1 cellular context compared by ENCODE assay signal in the genomic region with DNA sequence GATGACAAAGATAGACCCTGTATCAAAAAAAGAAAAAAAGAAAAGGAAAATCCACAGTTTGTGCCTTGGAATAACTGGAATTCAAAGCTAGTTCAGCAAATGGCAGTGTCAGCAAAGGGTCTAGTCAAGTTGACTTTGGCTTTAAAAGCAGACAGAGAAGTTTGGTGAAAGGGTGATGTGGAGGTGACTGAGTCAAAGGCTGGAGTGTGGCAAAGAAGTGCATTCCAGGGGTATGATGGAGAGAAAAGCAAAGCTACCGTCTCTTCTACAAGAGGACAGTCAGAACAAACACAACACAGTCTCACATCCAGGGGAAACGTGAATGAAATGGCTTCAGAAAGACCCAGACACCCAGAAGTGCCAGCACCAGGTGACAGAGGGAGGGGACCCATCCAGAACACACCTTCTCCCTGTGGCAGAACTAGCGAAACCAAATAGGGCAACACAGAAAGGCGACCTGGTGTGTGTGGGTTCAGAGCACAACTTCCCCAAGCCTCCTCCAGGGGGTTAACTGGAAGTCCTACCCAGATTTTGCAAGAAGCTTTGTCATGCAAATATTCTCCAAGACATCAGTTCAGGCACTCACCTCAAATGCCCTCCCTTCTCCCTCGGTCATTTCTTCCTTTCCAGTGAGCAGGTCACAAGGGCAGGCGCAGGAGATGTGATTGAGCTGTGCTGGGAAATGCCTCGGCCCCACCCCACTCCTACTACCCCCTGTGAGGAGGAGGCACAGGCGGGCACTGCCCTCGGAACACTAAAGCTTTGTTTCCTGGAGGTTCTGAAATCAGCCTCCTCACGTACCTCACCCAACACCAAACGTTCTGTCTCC.
TF ChIP-seq lines count a peak whose summit lies in the region.

No MANE protein-coding gene starts in this region.

TF ChIP-seq in WTC11, 78 proteins besides CTCF, POLR2A, EP300 and RAD21 (continued from another document):
- TF ChIP-seq, protein P1, sequence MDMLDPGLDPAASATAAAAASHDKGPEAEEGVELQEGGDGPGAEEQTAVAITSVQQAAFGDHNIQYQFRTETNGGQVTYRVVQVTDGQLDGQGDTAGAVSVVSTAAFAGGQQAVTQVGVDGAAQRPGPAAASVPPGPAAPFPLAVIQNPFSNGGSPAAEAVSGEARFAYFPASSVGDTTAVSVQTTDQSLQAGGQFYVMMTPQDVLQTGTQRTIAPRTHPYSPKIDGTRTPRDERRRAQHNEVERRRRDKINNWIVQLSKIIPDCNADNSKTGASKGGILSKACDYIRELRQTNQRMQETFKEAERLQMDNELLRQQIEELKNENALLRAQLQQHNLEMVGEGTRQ (CRISPR knock-in tag; IDR thresholded peaks at IDR 0.05): peak; percentile 40; the same call in 1 of the 2 replicates
- TF ChIP-seq ZNF396 (CRISPR knock-in tag; IDR thresholded peaks at IDR 0.05; ENCODE audit: borderline replicate concordance) (no peak), CREB1 (CRISPR knock-in tag; IDR thresholded peaks at IDR 0.05) (peak; percentile 46; the same call in 1 of the 2 replicates)
- TF ChIP-seq, protein P2, sequence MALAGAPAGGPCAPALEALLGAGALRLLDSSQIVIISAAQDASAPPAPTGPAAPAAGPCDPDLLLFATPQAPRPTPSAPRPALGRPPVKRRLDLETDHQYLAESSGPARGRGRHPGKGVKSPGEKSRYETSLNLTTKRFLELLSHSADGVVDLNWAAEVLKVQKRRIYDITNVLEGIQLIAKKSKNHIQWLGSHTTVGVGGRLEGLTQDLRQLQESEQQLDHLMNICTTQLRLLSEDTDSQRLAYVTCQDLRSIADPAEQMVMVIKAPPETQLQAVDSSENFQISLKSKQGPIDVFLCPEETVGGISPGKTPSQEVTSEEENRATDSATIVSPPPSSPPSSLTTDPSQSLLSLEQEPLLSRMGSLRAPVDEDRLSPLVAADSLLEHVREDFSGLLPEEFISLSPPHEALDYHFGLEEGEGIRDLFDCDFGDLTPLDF (CRISPR knock-in tag; IDR thresholded peaks at IDR 0.05): 0 out of 2 replicates have a peak, but pooled peaks have one; percentile 33
